ENCODE assay signal across 9 cellular contexts in genomic region chr6:44593539-44593944, GRCh38.
DNase-seq lines count a peak whose midpoint lies in the region; ATAC-seq, FAIRE-seq and TF ChIP-seq lines count a peak whose summit lies in the region.
"Had no signal": no experiment of that assay in that cellular context is flagged by ENCODE, and none has a peak within 500 bp of the region (broad histone marks: within the 10 kb centered on the region; RNA-seq: fewer than 3 reads in every experiment).

No MANE protein-coding gene starts in this region.

- no peak overlapping the region for H2BK5ac ChIP-seq in neuronal stem cell (ENCODE audit: low read length)

- no peak overlapping the region for H2BK12ac ChIP-seq in neuronal stem cell (ENCODE audit: low read length)

- H3K27me3 ChIP-seq in BLaER1 treated with 17β-estradiol and CSF1 and Interleukin-3, amounts not matched to agents 10 nM and 100 nM = no peaks in the 10 kb centered on the region
- peaks cover 0 to 3% of the 10 kb centered on the region in 2 experiments for H3K27me3 ChIP-seq in endothelial cell of umbilical vein (ENCODE audit: control insufficient read depth in 2 of 2, insufficient read depth in 2 of 2, low read length in 2 of 2)
- H3K27me3 ChIP-seq in neuronal stem cell (ENCODE audit: control insufficient read depth in 3 of 3, insufficient read depth in 3 of 3, low read depth in 1 of 3, low read length in 3 of 3) = no peaks in the 10 kb centered on the region
- no peaks in the 10 kb centered on the region for H3K27me3 ChIP-seq in upper lobe of right lung
- H3K27me3 ChIP-seq: uterus had no signal

- POLR2A ChIA-PET in activated CD4-positive, alpha-beta T cell treated with anti-CD3 and anti-CD28 coated beads for 36 hours (lab: Charles Lee) = no interaction called here
- POLR2A ChIA-PET in endothelial cell of umbilical vein (lab: Charles Lee) = no interaction called here

- H2AFZ ChIP-seq in endothelial cell of umbilical vein (ENCODE audit: low read depth, low read length) (no peak overlapping the region), neuronal stem cell (ENCODE audit: low read length) (peak overlapping the region; percentile 39)

- WGBS in neuronal stem cell (ENCODE audit: extremely low coverage in 2 of 2, insufficient read length in 2 of 2, insufficient replicate concordance in 1 of 2), 2 donors = no CpG with 5 or more reads among the region's 2 CpGs

- H2BK120ac ChIP-seq in neuronal stem cell (ENCODE audit: low read depth, low read length) = no peak overlapping the region

- H4K8ac ChIP-seq in neuronal stem cell (ENCODE audit: low read depth, low read length) = no peak overlapping the region

- no peak for TF ChIP-seq POLR2A in endothelial cell of umbilical vein (IDR thresholded peaks at IDR 0.05; ENCODE audit: low read depth, low read length)

- H3K14ac ChIP-seq in neuronal stem cell (ENCODE audit: low read length) = no peak overlapping the region

- intact Hi-C loops in activated CD4-positive, alpha-beta T cell treated with anti-CD3 and anti-CD28 coated beads for 36 hours (cut with DNase I, micrococcal nuclease) = loop anchor here (1.0 to 5.0 kb wide), 6 partner anchors 119 to 1329 kb away; no protein-coding TSS in a partner anchor
- intact Hi-C loops in endothelial cell of umbilical vein (cut with micrococcal nuclease) (loop anchor here (1.0 kb wide), 3 partner anchors 118 to 1329 kb away; no protein-coding TSS in a partner anchor), upper lobe of right lung (cut with DNase I) (no loop called here)

- peak overlapping the region in 7 of 11 experiments; percentile 40 to 70 (median 55); a peak in 9 of 22 replicates for H3K4me2 ChIP-seq in BLaER1 treated with 17β-estradiol and CSF1 and Interleukin-3, amounts not matched to agents 10 nM and 100 nM
- H3K4me2 ChIP-seq in endothelial cell of umbilical vein (ENCODE audit: insufficient read depth, low read length) = no peak overlapping the region
- no peak overlapping the region for H3K4me2 ChIP-seq in neuronal stem cell (ENCODE audit: insufficient read depth, low read length, poor library complexity, severe bottlenecking)

- FAIRE-seq in endothelial cell of umbilical vein (lab: Jason Lieb, UNC) = peak; percentile 88

- peak; percentile 78 for DNase-seq in H4 (ENCODE audit: low spot score)
- DNase-seq in NCI-H446 treated with DMSO at 0.1 percent for 48 hours (lab: John Stamatoyannopoulos, UW) = peak; percentile 25
- DNase-seq in activated CD4-positive, alpha-beta T cell treated with anti-CD3 and anti-CD28 coated beads for 36 hours = peak; percentile 80
- peak; percentile 54 for DNase-seq in endothelial cell of umbilical vein (ENCODE audit: low read depth, low spot score)
- peak; percentile 45 for DNase-seq in neuronal stem cell (ENCODE audit: low spot score)
- DNase-seq in upper lobe of right lung = no peak

- no peaks in the 10 kb centered on the region for H3K9me1 ChIP-seq in endothelial cell of umbilical vein (replicated peaks; ENCODE audit: control insufficient read depth, extremely low read depth, insufficient read depth, low read length)

- no peaks in the 10 kb centered on the region for H3K9me3 Mint-ChIP-seq in activated CD4-positive, alpha-beta T cell treated with anti-CD3 and anti-CD28 coated beads for 36 hours (ENCODE audit: low read depth)

- no peaks in the 10 kb centered on the region for H3K79me1 ChIP-seq in neuronal stem cell (ENCODE audit: low read depth, low read length)

- H3K27ac Mint-ChIP-seq in activated CD4-positive, alpha-beta T cell treated with anti-CD3 and anti-CD28 coated beads for 36 hours = peak overlapping the region; percentile 9

- H3K4me1 Mint-ChIP-seq in activated CD4-positive, alpha-beta T cell treated with anti-CD3 and anti-CD28 coated beads for 36 hours = peaks cover 3% of the 10 kb centered on the region

- no peak overlapping the region for H3K4me3 Mint-ChIP-seq in activated CD4-positive, alpha-beta T cell treated with anti-CD3 and anti-CD28 coated beads for 36 hours

- CTCF ChIA-PET in activated CD4-positive, alpha-beta T cell treated with anti-CD3 and anti-CD28 coated beads for 36 hours (lab: Charles Lee) = interaction anchor here (0.6 to 1.7 kb wide), 11 partner anchors 19 to 1329 kb away, joined by 3 to 7 read pairs (median 3); no protein-coding TSS in a partner anchor
- CTCF ChIA-PET in endothelial cell of umbilical vein (lab: Charles Lee) = interaction anchor here (0.5 to 7.6 kb wide), 11 partner anchors 9 to 1328 kb away, joined by 3 to 107 read pairs (median 4); no protein-coding TSS in a partner anchor

- no peak overlapping the region for H2AK5ac ChIP-seq in neuronal stem cell (ENCODE audit: low read depth, low read length)

- H3K27ac ChIP-seq in BLaER1 treated with 17β-estradiol and CSF1 and Interleukin-3, amounts not matched to agents 10 nM and 100 nM = peak overlapping the region in 1 of 11 experiments; percentile 12; a peak in 2 of 22 replicates
- no peak overlapping the region for H3K27ac ChIP-seq in endothelial cell of umbilical vein (ENCODE audit: insufficient read depth, low read depth, low read length)
- H3K27ac ChIP-seq in neuronal stem cell (replicated peaks; ENCODE audit: low read length) = no peak overlapping the region
- no peak overlapping the region for H3K27ac ChIP-seq in upper lobe of right lung
- H3K27ac ChIP-seq: uterus had no signal

- H4K20me1 ChIP-seq in BLaER1 treated with 17β-estradiol and CSF1 and Interleukin-3, amounts not matched to agents 10 nM and 100 nM = no peaks in the 10 kb centered on the region
- H4K20me1 ChIP-seq in endothelial cell of umbilical vein (replicated peaks; ENCODE audit: control insufficient read depth, extremely low read depth, insufficient read depth, low read length) = no peaks in the 10 kb centered on the region

- H3K23ac ChIP-seq in neuronal stem cell (ENCODE audit: low read depth, low read length, poor library complexity) = no peak overlapping the region

- H4K91ac ChIP-seq in neuronal stem cell (ENCODE audit: low read depth, low read length, poor library complexity) = no peak overlapping the region

- H3K79me2 ChIP-seq in endothelial cell of umbilical vein (ENCODE audit: control insufficient read depth, insufficient read depth, low read length) = no peaks in the 10 kb centered on the region

- peak; percentile 47 to 54 for TF ChIP-seq CTCF in endothelial cell of umbilical vein (IDR thresholded peaks at IDR 0.05; ENCODE audit: extremely low read depth in 1 of 2, insufficient read depth in 1 of 2, low read depth in 1 of 2, low read length in 2 of 2)
- peak; percentile 53 for TF ChIP-seq CTCF in upper lobe of right lung (IDR thresholded peaks at IDR 0.05)

- ATAC-seq in activated CD4-positive, alpha-beta T cell treated with anti-CD3 and anti-CD28 coated beads for 36 hours = peak; percentile 87
- ATAC-seq in upper lobe of right lung (peak; percentile 57), GM21825 (IDR thresholded peaks at IDR 0.05; ENCODE audit: unreplicated experiment) (no peak)

- BruUV-seq in endothelial cell of umbilical vein (replicated peaks; lab: Mats Ljungman, UMichigan) = no TSS peak

- H2BK15ac ChIP-seq in neuronal stem cell (ENCODE audit: low read length) = no peak overlapping the region

- dilution Hi-C loops in endothelial cell of umbilical vein (cut with MboI; ENCODE audit: extremely low pct_ligation_motif_present, low sequenced_read_pairs) = no loop called here

- H3K36me3 ChIP-seq in BLaER1 treated with 17β-estradiol and CSF1 and Interleukin-3, amounts not matched to agents 10 nM and 100 nM = no peaks in the 10 kb centered on the region
- H3K36me3 ChIP-seq in endothelial cell of umbilical vein (ENCODE audit: control insufficient read depth in 2 of 2, extremely low read depth in 1 of 2, insufficient read depth in 2 of 2, low read length in 2 of 2) (no peaks in the 10 kb centered on the region), neuronal stem cell (replicated peaks in 1 of 2; ENCODE audit: control insufficient read depth in 2 of 2, insufficient read depth in 2 of 2, low read length in 2 of 2) (no peaks in the 10 kb centered on the region), upper lobe of right lung (no peaks in the 10 kb centered on the region)
- H3K36me3 ChIP-seq: uterus had no signal

- peaks cover 11% of the 10 kb centered on the region for H3K27me3 Mint-ChIP-seq in activated CD4-positive, alpha-beta T cell treated with anti-CD3 and anti-CD28 coated beads for 36 hours

- no peaks in the 10 kb centered on the region for H3K36me3 Mint-ChIP-seq in activated CD4-positive, alpha-beta T cell treated with anti-CD3 and anti-CD28 coated beads for 36 hours (ENCODE audit: low read depth)

- H3K9me3 ChIP-seq in BLaER1 treated with 17β-estradiol and CSF1 and Interleukin-3, amounts not matched to agents 10 nM and 100 nM (replicated peaks in 1 of 11) = peaks cover 0 to 10% (median 6%) of the 10 kb centered on the region in 11 experiments; a peak in 2 of 22 replicates
- no peaks in the 10 kb centered on the region for H3K9me3 ChIP-seq in endothelial cell of umbilical vein (replicated peaks; ENCODE audit: control insufficient read depth, insufficient read depth, low read length)
- peaks cover 0 to 2% of the 10 kb centered on the region in 2 donors for H3K9me3 ChIP-seq in neuronal stem cell (replicated peaks in 1 of 2; ENCODE audit: control insufficient read depth in 2 of 2, insufficient read depth in 1 of 2, low read depth in 1 of 2, low read length in 2 of 2)
- no peaks in the 10 kb centered on the region for H3K9me3 ChIP-seq in upper lobe of right lung
- H3K9me3 ChIP-seq: uterus had no signal

- H3K4me3 ChIP-seq in BLaER1 treated with 17β-estradiol and CSF1 and Interleukin-3, amounts not matched to agents 10 nM and 100 nM = no peak overlapping the region
- no peak overlapping the region for H3K4me3 ChIP-seq in endothelial cell of umbilical vein (replicated peaks in 1 of 3; ENCODE audit: insufficient read depth in 1 of 3, low read depth in 1 of 3, low read length in 3 of 3)
- no peak overlapping the region for H3K4me3 ChIP-seq in neuronal stem cell (ENCODE audit: low read length in 2 of 2)
- H3K4me3 ChIP-seq in upper lobe of right lung = no peak overlapping the region
- H3K4me3 ChIP-seq: uterus had no signal

- H3K4me1 ChIP-seq in BLaER1 treated with 17β-estradiol and CSF1 and Interleukin-3, amounts not matched to agents 10 nM and 100 nM = peaks cover 13 to 32% (median 21%) of the 10 kb centered on the region in 10 experiments
- H3K4me1 ChIP-seq in endothelial cell of umbilical vein (ENCODE audit: control insufficient read depth, extremely low read depth, insufficient read depth, low read length) (no peaks in the 10 kb centered on the region), neuronal stem cell (ENCODE audit: control insufficient read depth in 2 of 2, insufficient read depth in 1 of 2, low read depth in 1 of 2, low read length in 2 of 2) (peaks cover 0 to 8% of the 10 kb centered on the region in 2 donors), upper lobe of right lung (no peaks in the 10 kb centered on the region)
- H3K4me1 ChIP-seq: uterus had no signal

- H3K4ac ChIP-seq in neuronal stem cell (ENCODE audit: low read length) = no peak overlapping the region

- H3K18ac ChIP-seq in neuronal stem cell (ENCODE audit: low read length) = no peak overlapping the region

- H3K9ac ChIP-seq in BLaER1 treated with 17β-estradiol and CSF1 and Interleukin-3, amounts not matched to agents 10 nM and 100 nM = no peak overlapping the region
- H3K9ac ChIP-seq in endothelial cell of umbilical vein (replicated peaks; ENCODE audit: extremely low read depth, insufficient read depth, low read length) (no peak overlapping the region), neuronal stem cell (ENCODE audit: low read depth, low read length, poor library complexity) (no peak overlapping the region)

Comparison
In these comparisons a context has a peak if more than half of its experiments do, and no peak if none do; other contexts are left out.
1. H3K4me2 ChIP-seq: peak in BLaER1 treated with 17β-estradiol and CSF1 and Interleukin-3, amounts not matched to agents 10 nM and 100 nM (7 of 11); none in endothelial cell of umbilical vein (single experiment) and neuronal stem cell (single experiment).